20 cellular contexts compared by ENCODE assay signal in the genomic region with DNA sequence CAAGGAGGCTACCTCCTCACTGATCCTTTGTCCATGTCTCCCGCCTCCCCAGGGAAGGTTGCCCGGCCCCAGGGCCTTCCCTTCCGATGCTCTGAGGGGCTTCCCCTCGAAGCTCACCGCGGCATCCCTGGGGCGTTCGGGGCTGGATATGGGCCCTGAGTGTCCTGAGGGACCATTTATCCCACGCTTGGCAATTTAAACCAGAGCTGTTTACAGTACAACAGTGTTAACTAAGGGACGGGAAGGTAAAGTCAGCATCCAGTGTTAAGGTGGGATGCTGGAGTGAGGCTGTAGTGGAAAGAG.
DNase-seq lines count a peak whose midpoint lies in the region; ATAC-seq and TF ChIP-seq lines count a peak whose summit lies in the region.
"Had no signal": no experiment of that assay in that cellular context is flagged by ENCODE, and none has a peak within 500 bp of the region (broad histone marks: within the 10 kb centered on the region; RNA-seq: fewer than 3 reads in every experiment).

No MANE protein-coding gene starts in this region.

- H4K20me1 ChIP-seq in osteoblast (ENCODE audit: insufficient read depth, low read length): no peaks in the 10 kb centered on the region

- no peak overlapping the region for H2AFZ ChIP-seq in osteoblast (ENCODE audit: low read length)

- ATAC-seq in left cardiac atrium (no peak), left ventricle myocardium superior (no peak)
- ATAC-seq: A549; CD8-positive, alpha-beta T cell; GM12878 had no signal

- H3K36me3 ChIP-seq in H7 (replicated peaks; ENCODE audit: control insufficient read depth, insufficient read depth, low read length) (no peaks in the 10 kb centered on the region), osteoblast (ENCODE audit: insufficient read depth, low read length) (no peaks in the 10 kb centered on the region)

- DNase-seq in left cardiac atrium (peak; percentile 15), left ventricle myocardium superior (no peak), H7 (peak; percentile 50), osteoblast (ENCODE audit: insufficient read length, low spot score, missing footprints) (peak; percentile 53), COR-L47 (lab: John Stamatoyannopoulos, UW) (no peak)
- DNase-seq in activated naive CD4-positive, alpha-beta T cell treated with Interleukin-2 at 50 U/mL for 16 hours: no peak
- DNase-seq: AML-193; CD4-positive, alpha-beta T cell; CD8-positive, alpha-beta T cell; DMS 273 treated with DMSO at 0.1 percent for 48 hours; DMS153; DMS53; DMS79; DND-41; EL; GDM1 had no signal

- intact Hi-C loops in left cardiac atrium (cut with DNase I) (no loop called here), left ventricle myocardium superior (cut with micrococcal nuclease) (no loop called here)

- no peak overlapping the region for H3K4me2 ChIP-seq in osteoblast (ENCODE audit: insufficient read depth, low read length)
- H3K4me2 ChIP-seq: A549 had no signal

- H3K27me3 ChIP-seq in H7 (ENCODE audit: control insufficient read depth, insufficient read depth, low read length): no peaks in the 10 kb centered on the region
- H3K27me3 ChIP-seq in osteoblast (ENCODE audit: insufficient read depth, low read length): no peaks in the 10 kb centered on the region

- peaks cover 3% of the 10 kb centered on the region for H3K9me3 ChIP-seq in osteoblast (ENCODE audit: low read depth, low read length)
- H3K9me3 ChIP-seq: A549 had no signal

- no peaks in the 10 kb centered on the region for H3K79me2 ChIP-seq in osteoblast (ENCODE audit: insufficient read depth, low read length)

- TF ChIP-seq CTCF in osteoblast (IDR thresholded peaks at IDR 0.05; ENCODE audit: extremely low read depth, low read depth, low read length): no peak

- no peak overlapping the region for H3K4me3 ChIP-seq in H7 (ENCODE audit: insufficient read depth, low read depth, low read length)
- no peak overlapping the region for H3K4me3 ChIP-seq in osteoblast (ENCODE audit: insufficient read depth, low read length)
- H3K4me3 ChIP-seq: A549, GM12878 had no signal

- no peak overlapping the region for H3K27ac ChIP-seq in osteoblast (ENCODE audit: low read depth, low read length)
- H3K27ac ChIP-seq: 22Rv1, A549, C4-2B had no signal

- no peaks in the 10 kb centered on the region for H3K4me1 ChIP-seq in osteoblast (ENCODE audit: insufficient read depth, low read length)
- H3K4me1 ChIP-seq: A549 had no signal

Comparison
In these comparisons a context has a peak if more than half of its experiments do, and no peak if none do; other contexts are left out.
1. DNase-seq: peak in left cardiac atrium (single experiment), H7 (single experiment) and osteoblast (single experiment); none in left ventricle myocardium superior (single experiment), activated naive CD4-positive, alpha-beta T cell treated with Interleukin-2 at 50 U/mL for 16 hours (single experiment) and COR-L47 (single experiment).